Comparison of ENCODE assay signal across 18 cellular contexts in the genomic region with DNA sequence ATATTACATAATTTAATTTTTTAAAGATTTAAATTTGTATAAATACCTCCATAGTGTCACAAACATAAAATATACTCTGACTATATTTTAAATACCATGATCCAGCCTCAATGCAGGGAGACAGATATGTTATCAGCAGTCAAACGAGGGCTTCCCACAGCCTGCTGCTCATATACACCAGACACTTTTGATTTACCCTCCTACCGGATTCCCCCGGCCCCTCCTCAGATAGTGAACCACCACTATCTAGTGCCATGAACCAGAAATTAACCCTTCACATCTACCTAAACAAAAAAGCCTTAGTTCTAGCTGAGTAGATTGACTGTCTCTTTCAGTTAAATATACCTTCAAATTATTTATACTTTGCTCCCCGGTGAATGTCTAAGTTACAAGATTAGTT. TPM values are rescaled to one million over a fixed set of nuclear protein-coding genes. Genes with fewer than 3 reads are reported as not detected.
"Had no signal": no experiment of that assay in that cellular context is flagged by ENCODE, and none has a peak within 500 bp of the region (broad histone marks: within the 10 kb centered on the region; RNA-seq: fewer than 3 reads in every experiment).

No MANE protein-coding gene starts in this region.

- FAIRE-seq: keratinocyte had no signal

- H3K27ac ChIP-seq: epithelial cell of prostate, esophagus muscularis mucosa, foreskin keratinocyte, left ventricle myocardium inferior, neutrophil had no signal

- H3K4me1 ChIP-seq: esophagus muscularis mucosa, left ventricle myocardium inferior had no signal

- H3K27me3 ChIP-seq: esophagus muscularis mucosa, foreskin keratinocyte, neutrophil had no signal

- H3K27ac Mint-ChIP-seq: dendritic cell treated with granulocyte-macrophage colony-stimulating factor and Interleukin-4, amounts not matched to agents 40 ng/mL and 50 ng/mL, for 4 days; effector memory CD8-positive, alpha-beta T cell; immature natural killer cell; naive thymus-derived CD4-positive, alpha-beta T cell; nephron progenitor cell had no signal

- H3K4me3 ChIP-seq: esophagus muscularis mucosa, left ventricle myocardium inferior, lung had no signal

- H3K27me3 Mint-ChIP-seq: dendritic cell treated with granulocyte-macrophage colony-stimulating factor and Interleukin-4, amounts not matched to agents 40 ng/mL and 50 ng/mL, for 4 days had no signal

- H3K4me1 Mint-ChIP-seq: immature natural killer cell; naive thymus-derived CD4-positive, alpha-beta T cell had no signal

- H3K9me3 ChIP-seq: esophagus muscularis mucosa, left ventricle myocardium inferior, neutrophil had no signal

- H3K4me3 Mint-ChIP-seq: dendritic cell treated with granulocyte-macrophage colony-stimulating factor and Interleukin-4, amounts not matched to agents 40 ng/mL and 50 ng/mL, for 4 days; effector memory CD8-positive, alpha-beta T cell; immature natural killer cell; naive thymus-derived CD4-positive, alpha-beta T cell; nephron progenitor cell had no signal

- H3K36me3 ChIP-seq: esophagus muscularis mucosa, left ventricle myocardium inferior, neutrophil had no signal

- H3K9me3 Mint-ChIP-seq: dendritic cell treated with granulocyte-macrophage colony-stimulating factor and Interleukin-4, amounts not matched to agents 40 ng/mL and 50 ng/mL, for 4 days; effector memory CD8-positive, alpha-beta T cell; immature natural killer cell; naive thymus-derived CD4-positive, alpha-beta T cell; nephron progenitor cell had no signal

- ATAC-seq: effector memory CD8-positive, alpha-beta T cell; foreskin keratinocyte; naive thymus-derived CD4-positive, alpha-beta T cell; right cardiac atrium had no signal

- H3K36me3 Mint-ChIP-seq: immature natural killer cell; naive thymus-derived CD4-positive, alpha-beta T cell had no signal

- DNase-seq: effector memory CD8-positive, alpha-beta T cell; foreskin keratinocyte; immature natural killer cell; left ventricle myocardium inferior; mesenchymal stem cell; naive thymus-derived CD4-positive, alpha-beta T cell; nephron progenitor cell; right cardiac atrium; small intestine; stimulated activated CD4-positive, alpha-beta T cell treated with anti-CD3 and anti-CD28 coated beads, Interleukin-2, amount 100 ng/mL, for 48 hours; stimulated activated naive CD4-positive, alpha-beta T cell treated with Interleukin-2 at 50 U/mL for 16 hours had no signal

RNA-seq across cellular contexts. Expression of gene C1orf53, which starts 52.4 kb away (rescaled TPM):
- total RNA-seq: mononuclear cell; naive thymus-derived CD4-positive, alpha-beta T cell had no signal
